ENCODE assay signal across 11 cellular contexts in the genomic region with DNA sequence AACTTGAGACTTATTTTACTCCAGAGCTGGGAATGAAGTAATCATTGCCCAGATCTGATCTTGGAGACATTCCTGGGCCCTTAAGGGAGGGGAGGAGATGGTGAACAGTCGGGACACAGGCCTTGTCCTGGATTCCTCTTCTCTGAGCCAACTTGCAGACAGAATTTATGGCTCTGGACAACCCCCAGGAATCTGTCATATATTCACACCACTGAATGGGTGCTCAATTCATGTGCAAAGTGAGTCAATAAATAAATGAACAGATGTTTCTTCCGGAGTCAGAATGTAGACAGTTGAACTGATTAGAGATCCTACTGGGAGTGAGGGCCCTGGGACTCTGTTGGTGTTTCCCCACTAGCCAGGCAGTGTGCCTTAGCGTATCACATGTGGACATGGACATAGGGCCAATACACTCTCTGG. TPM values are rescaled to one million over a fixed set of nuclear protein-coding genes. Genes with fewer than 3 reads are reported as not detected.
DNase-seq lines count a peak whose midpoint lies in the region; ATAC-seq and TF ChIP-seq lines count a peak whose summit lies in the region.
"Had no signal": no experiment of that assay in that cellular context is flagged by ENCODE, and none has a peak within 500 bp of the region (broad histone marks: within the 10 kb centered on the region; RNA-seq: fewer than 3 reads in every experiment).

No MANE protein-coding gene starts in this region.

- no peaks in the 10 kb centered on the region for H3K36me3 ChIP-seq in testis (ENCODE audit: low read depth, missing control alignments)

- no peak for TF ChIP-seq POLR2A in testis (IDR thresholded peaks at IDR 0.05)

- DNase-seq in AG20443 (ENCODE audit: low spot score) (peak; percentile 74), NCI-H146 (lab: John Stamatoyannopoulos, UW) (peak; percentile 33), chondrocyte (ENCODE audit: low spot score) (no peak), NCI-H748 treated with DMSO at 0.1 percent for 48 hours (lab: John Stamatoyannopoulos, UW) (no peak), testis (no peak)
- DNase-seq: activated CD4-positive, alpha-beta T cell treated with anti-CD3 and anti-CD28 coated beads, Interleukin-2, amount 10 ng/mL, durations not matched to agents 7 days and 5 days; caudate nucleus; NCI-H774 had no signal

- H3K27ac Mint-ChIP-seq in chondrocyte (ENCODE audit: unreplicated experiment) (peak overlapping the region; percentile 98), nephron (peak overlapping the region in 2 of 3 experiments; percentile 17 to 71)
- H3K27ac Mint-ChIP-seq: activated CD4-positive, alpha-beta T cell treated with anti-CD3 and anti-CD28 coated beads, Interleukin-2, amount 10 ng/mL, durations not matched to agents 7 days and 5 days had no signal

- TF ChIP-seq CTCF in chondrocyte (IDR thresholded peaks at IDR 0.05) (no peak), nephron (IDR thresholded peaks at IDR 0.05; ENCODE audit: unreplicated experiment in 3 of 3) (no peak), testis (IDR thresholded peaks at IDR 0.05) (no peak)

- H3K36me3 Mint-ChIP-seq in chondrocyte (ENCODE audit: low read depth) (no peaks in the 10 kb centered on the region), nephron (ENCODE audit: low read depth) (no peaks in the 10 kb centered on the region)

- H3K4me3 Mint-ChIP-seq in chondrocyte (ENCODE audit: unreplicated experiment) (peak overlapping the region; percentile 97), nephron (peak overlapping the region; percentile 73 to 98 (median 98))
- H3K4me3 Mint-ChIP-seq: activated CD4-positive, alpha-beta T cell treated with anti-CD3 and anti-CD28 coated beads, Interleukin-2, amount 10 ng/mL, durations not matched to agents 7 days and 5 days had no signal

- no peak overlapping the region for H3K4me3 ChIP-seq in testis

- peaks cover 13% of the 10 kb centered on the region for H3K4me1 ChIP-seq in testis

- no peak overlapping the region for H3K27ac ChIP-seq in testis

- H3K4me1 Mint-ChIP-seq in chondrocyte (ENCODE audit: low read depth) = peaks cover 61% of the 10 kb centered on the region
- peaks cover 45% of the 10 kb centered on the region for H3K4me1 Mint-ChIP-seq in nephron

- H3K27me3 ChIP-seq in testis = no peaks in the 10 kb centered on the region

- H3K27me3 Mint-ChIP-seq in chondrocyte (ENCODE audit: low read depth) (no peaks in the 10 kb centered on the region), nephron (ENCODE audit: low read depth) (peaks cover 22% of the 10 kb centered on the region)

- intact Hi-C loops in testis (cut with DNase I; ENCODE audit: low total_unique reads) = no loop called here

- no peak for ATAC-seq in GM18502 (IDR thresholded peaks at IDR 0.05; ENCODE audit: poor library complexity, unreplicated experiment)
- no peak for ATAC-seq in GM21447 (IDR thresholded peaks at IDR 0.05; ENCODE audit: unreplicated experiment)

- no peaks in the 10 kb centered on the region for H3K9me3 Mint-ChIP-seq in chondrocyte (ENCODE audit: low read depth)
- no peaks in the 10 kb centered on the region for H3K9me3 Mint-ChIP-seq in nephron
- H3K9me3 Mint-ChIP-seq: activated CD4-positive, alpha-beta T cell treated with anti-CD3 and anti-CD28 coated beads, Interleukin-2, amount 10 ng/mL, durations not matched to agents 7 days and 5 days had no signal

- WGBS in testis, 2 donors = 59 to 61% methylated on average over 3 of the region's 3 CpGs

- no peaks in the 10 kb centered on the region for H3K9me3 ChIP-seq in testis

RNA-seq across cellular contexts. Expression of gene TUFT1, which starts 2.6 kb away (rescaled TPM):
- 15.2 to 33.0 TPM (median 30.5 TPM) in 3 replicates for total RNA-seq in chondrocyte
- total RNA-seq in testis = 10 to 100 TPM; 16.5 to 19.3 TPM
- 9.7 TPM for polyA plus RNA-seq in testis (ENCODE audit: insufficient read depth, low read depth, low replicate concordance)

RNA-seq across cellular contexts. Expression of gene CGN, which starts 31.5 kb away (rescaled TPM):
- total RNA-seq in chondrocyte = 0.95 to 1.2 TPM (median 1.0 TPM) in 3 replicates
- total RNA-seq in testis = 10 to 100 TPM; 25.7 to 31.6 TPM
- 25.9 TPM for polyA plus RNA-seq in testis (ENCODE audit: insufficient read depth, low read depth, low replicate concordance)

Comparison
In these comparisons a context has a peak if more than half of its experiments do, and no peak if none do; other contexts are left out.
1. DNase-seq: peak in AG20443 (single experiment) and NCI-H146 (single experiment); none in chondrocyte (single experiment), NCI-H748 treated with DMSO at 0.1 percent for 48 hours (single experiment) and testis (single experiment).
2. RNA of gene CGN, which starts 31.5 kb away (total RNA-seq): 25.7 to 31.6 TPM in testis; 0.95 to 1.2 TPM in chondrocyte; every median in the first group is over 10 times any median in the second.